18 cellular contexts compared by ENCODE assay signal in genomic region chr16:52265446-52265861, GRCh38.
DNase-seq lines count a peak whose midpoint lies in the region; ATAC-seq, FAIRE-seq and TF ChIP-seq lines count a peak whose summit lies in the region.
"Had no signal": no experiment of that assay in that cellular context is flagged by ENCODE, and none has a peak within 500 bp of the region (broad histone marks: within the 10 kb centered on the region; RNA-seq: fewer than 3 reads in every experiment).

No MANE protein-coding gene starts in this region.

- H3K4me1 ChIP-seq in breast epithelium (no peaks in the 10 kb centered on the region), K562 (replicated peaks in 1 of 2; ENCODE audit: control insufficient read depth in 2 of 2, insufficient read depth in 2 of 2, low read length in 2 of 2) (no peaks in the 10 kb centered on the region)
- H3K4me1 ChIP-seq: foreskin keratinocyte had no signal

- no peak for ATAC-seq in K562
- ATAC-seq: activated naive CD4-positive, alpha-beta T cell treated with anti-CD3 and anti-CD28 coated beads, Interleukin-2, amount 50 U/mL, for 72 hours; foreskin keratinocyte had no signal

- no peak for TF ChIP-seq RAD21 in K562 (CRISPR knock-in tag; conservative IDR thresholded peaks at IDR 0.05 in 1 of 2, IDR thresholded peaks at IDR 0.05 in 1 of 2)

- TF ChIP-seq EP300 in K562 (IDR thresholded peaks at IDR 0.05; ENCODE audit: low read length): no peak

- H3K36me3 Mint-ChIP-seq in MCF 10A (ENCODE audit: insufficient read depth, unreplicated experiment): no peaks in the 10 kb centered on the region
- H3K36me3 Mint-ChIP-seq in activated naive CD4-positive, alpha-beta T cell treated with anti-CD3 and anti-CD28 coated beads, Interleukin-2, amount 10 ng/mL, durations not matched to agents 7 days and 5 days: no peaks in the 10 kb centered on the region
- H3K36me3 Mint-ChIP-seq: activated naive CD4-positive, alpha-beta T cell treated with anti-CD3 and anti-CD28 coated beads, Interleukin-2, amount 50 U/mL, for 72 hours; CD4-positive, CD25-positive, alpha-beta regulatory T cell had no signal

- H3K9me1 ChIP-seq in K562 (ENCODE audit: control insufficient read depth, insufficient read depth, low read length): no peaks in the 10 kb centered on the region

- POLR2A ChIA-PET in MCF 10A (lab: Yijun Ruan, JAX) (no interaction called here), K562 (lab: Yijun Ruan, JAX) (no interaction called here)

- no peak overlapping the region for H3K4me3 ChIP-seq in breast epithelium
- H3K4me3 ChIP-seq in K562: no peak overlapping the region

- H3K36me3 ChIP-seq in breast epithelium (no peaks in the 10 kb centered on the region), K562 (ENCODE audit: control insufficient read depth, insufficient read depth, low read length) (no peaks in the 10 kb centered on the region)

- no peak for TF ChIP-seq CTCF in MCF 10A (IDR thresholded peaks at IDR 0.05; ENCODE audit: unreplicated experiment)
- no peak for TF ChIP-seq CTCF in breast epithelium (IDR thresholded peaks at IDR 0.05)
- TF ChIP-seq CTCF in K562 (IDR thresholded peaks at IDR 0.05 in 2 of 3, conservative IDR thresholded peaks at IDR 0.05 in 1 of 3; ENCODE audit: insufficient read depth in 2 of 3, low read depth in 1 of 3, low read length in 3 of 3): no peak

- H3K9me3 ChIP-seq in breast epithelium (no peaks in the 10 kb centered on the region), K562 (replicated peaks; ENCODE audit: control insufficient read depth, insufficient read depth, low read depth, low read length) (no peaks in the 10 kb centered on the region; the same call in 1 of the 2 replicates)

- peaks cover 17% of the 10 kb centered on the region for H3K27me3 Mint-ChIP-seq in MCF 10A (ENCODE audit: insufficient read depth, unreplicated experiment)
- H3K27me3 Mint-ChIP-seq in activated naive CD4-positive, alpha-beta T cell treated with anti-CD3 and anti-CD28 coated beads, Interleukin-2, amount 10 ng/mL, durations not matched to agents 7 days and 5 days: no peaks in the 10 kb centered on the region
- H3K27me3 Mint-ChIP-seq: CD4-positive, CD25-positive, alpha-beta regulatory T cell had no signal

- H3K9me3 Mint-ChIP-seq in MCF 10A (ENCODE audit: unreplicated experiment): peaks cover 7% of the 10 kb centered on the region
- H3K9me3 Mint-ChIP-seq in activated naive CD4-positive, alpha-beta T cell treated with anti-CD3 and anti-CD28 coated beads, Interleukin-2, amount 10 ng/mL, durations not matched to agents 7 days and 5 days: no peaks in the 10 kb centered on the region

- H3K27ac Mint-ChIP-seq in MCF 10A (ENCODE audit: low read depth, unreplicated experiment): no peak overlapping the region
- no peak overlapping the region for H3K27ac Mint-ChIP-seq in activated naive CD4-positive, alpha-beta T cell treated with anti-CD3 and anti-CD28 coated beads, Interleukin-2, amount 10 ng/mL, durations not matched to agents 7 days and 5 days
- H3K27ac Mint-ChIP-seq: activated naive CD4-positive, alpha-beta T cell treated with anti-CD3 and anti-CD28 coated beads, Interleukin-2, amount 50 U/mL, for 72 hours; CD4-positive, CD25-positive, alpha-beta regulatory T cell had no signal

- no peak overlapping the region for H3K4me2 ChIP-seq in K562 (ENCODE audit: insufficient read depth, low read length)

- H3K27me3 ChIP-seq in breast epithelium (no peaks in the 10 kb centered on the region), K562 (ENCODE audit: control insufficient read depth in 2 of 2, insufficient read depth in 2 of 2, low read length in 2 of 2) (no peaks in the 10 kb centered on the region)

- no peaks in the 10 kb centered on the region for H3K79me2 ChIP-seq in K562 (ENCODE audit: control insufficient read depth, insufficient read depth, low read length)

- H2AFZ ChIP-seq in K562 (ENCODE audit: low read depth, low read length): no peak overlapping the region

- DNase-seq in MCF 10A (ENCODE audit: unreplicated experiment) (peak; percentile 11), breast epithelium (ENCODE audit: low spot score in 2 of 2) (no peak), NCI-H2107 treated with DMSO at 0.1 percent for 48 hours (lab: John Stamatoyannopoulos, UW; ENCODE audit: unreplicated experiment) (peak; percentile 100), K562 (ENCODE audit: extremely low read depth in 1 of 4, low spot score in 3 of 4) (no peak), NCI-H226 (no peak), SIG-M5 (lab: John Stamatoyannopoulos, UW) (no peak), activated gamma-delta T cell (lab: John Stamatoyannopoulos, UW) (no peak)
- DNase-seq in activated naive CD4-positive, alpha-beta T cell treated with anti-CD3 and anti-CD28 coated beads, Interleukin-2, amount 10 ng/mL, durations not matched to agents 7 days and 5 days: no peak
- DNase-seq: activated CD4-positive, alpha-beta T cell treated with anti-CD3 and anti-CD28 coated beads for 4 hours; CD4-positive, CD25-positive, alpha-beta regulatory T cell; GF-D8; IMR-90; NCI-H2029 treated with DMSO at 0.1 percent for 48 hours; small intestine; stimulated activated naive CD4-positive, alpha-beta T cell treated with Interleukin-2 at 50 U/mL for 16 hours had no signal

- H4K20me1 ChIP-seq in K562 (replicated peaks; ENCODE audit: control insufficient read depth, insufficient read depth, low read length): no peaks in the 10 kb centered on the region

- H3K4me3 Mint-ChIP-seq in MCF 10A (ENCODE audit: unreplicated experiment): no peak overlapping the region
- no peak overlapping the region for H3K4me3 Mint-ChIP-seq in activated naive CD4-positive, alpha-beta T cell treated with anti-CD3 and anti-CD28 coated beads, Interleukin-2, amount 10 ng/mL, durations not matched to agents 7 days and 5 days
- H3K4me3 Mint-ChIP-seq: CD4-positive, CD25-positive, alpha-beta regulatory T cell had no signal

- CTCF ChIA-PET in MCF 10A (lab: Yijun Ruan, JAX) (interaction anchor here (1.1 kb wide), 1 partner anchor 74 kb away, joined by 4 read pairs; no protein-coding TSS in a partner anchor), K562 (lab: Yijun Ruan, JAX; ENCODE audit: low intra/inter-chr PET ratio) (no interaction called here)
- CTCF ChIA-PET in activated naive CD4-positive, alpha-beta T cell treated with anti-CD3 and anti-CD28 coated beads, Interleukin-2, amount 10 ng/mL, durations not matched to agents 7 days and 5 days (lab: Charles Lee): no interaction called here

- intact Hi-C loops in MCF 10A (cut with micrococcal nuclease) (no loop called here), breast epithelium (cut with DNase I; ENCODE audit: low total_unique reads) (no loop called here), K562 (cut with micrococcal nuclease) (no loop called here)

- FAIRE-seq in K562 (lab: Jason Lieb, UNC): no peak
- FAIRE-seq: keratinocyte, small intestine had no signal

- BruUV-seq in MCF 10A (replicated peaks; lab: Mats Ljungman, UMichigan) (no TSS peak), K562 (replicated peaks; lab: Mats Ljungman, UMichigan) (no TSS peak)

- H3K9ac ChIP-seq in K562 (ENCODE audit: insufficient read depth in 1 of 2, low read depth in 2 of 2, low read length in 2 of 2): no peak overlapping the region

- H3K4me1 Mint-ChIP-seq in MCF 10A (ENCODE audit: insufficient read depth, unreplicated experiment): no peaks in the 10 kb centered on the region
- no peaks in the 10 kb centered on the region for H3K4me1 Mint-ChIP-seq in activated naive CD4-positive, alpha-beta T cell treated with anti-CD3 and anti-CD28 coated beads, Interleukin-2, amount 10 ng/mL, durations not matched to agents 7 days and 5 days
- H3K4me1 Mint-ChIP-seq: CD4-positive, CD25-positive, alpha-beta regulatory T cell had no signal

- H3K27ac ChIP-seq in breast epithelium (no peak overlapping the region), K562 (ENCODE audit: extremely low read depth, low read depth, low read length) (no peak overlapping the region)
- H3K27ac ChIP-seq: foreskin keratinocyte had no signal

- in situ Hi-C loops in K562 (cut with MboI): no loop called here

- WGBS in K562 (ENCODE audit: insufficient coverage, low coverage, missing lambda C conversion rate): 0% methylated on average over 3 of the region's 3 CpGs

- TF ChIP-seq POLR2A in breast epithelium (IDR thresholded peaks at IDR 0.05) (no peak), K562 (conservative IDR thresholded peaks at IDR 0.05) (no peak)

TF ChIP-seq in K562, 482 proteins besides CTCF, POLR2A, EP300 and RAD21:
- TF ChIP-seq KDM4B (IDR thresholded peaks at IDR 0.05; ENCODE audit: borderline replicate concordance in 2 of 2, low read depth in 1 of 2): no peak
- TF ChIP-seq NFIC (IDR thresholded peaks at IDR 0.05): peak; percentile 92
- peak; percentile 95 for TF ChIP-seq NFIX (CRISPR knock-in tag; IDR thresholded peaks at IDR 0.05; ENCODE audit: low read depth)

Comparison
In these comparisons a context has a peak if more than half of its experiments do, and no peak if none do; other contexts are left out.
1. DNase-seq: peak in MCF 10A (single experiment) and NCI-H2107 treated with DMSO at 0.1 percent for 48 hours (single experiment); none in breast epithelium (0 of 2), K562 (0 of 4), NCI-H226 (single experiment), activated naive CD4-positive, alpha-beta T cell treated with anti-CD3 and anti-CD28 coated beads, Interleukin-2, amount 10 ng/mL, durations not matched to agents 7 days and 5 days (single experiment), SIG-M5 (single experiment) and activated gamma-delta T cell (single experiment).